In genomic region chr11:65488273-65489058, GRCh38 we compare ENCODE assay signal across 8 cellular contexts. TPM values are rescaled to one million over a fixed set of nuclear protein-coding genes. Genes with fewer than 3 reads are reported as not detected.
DNase-seq lines count a peak whose midpoint lies in the region; ATAC-seq, FAIRE-seq and TF ChIP-seq lines count a peak whose summit lies in the region.

No MANE protein-coding gene starts in this region.

- no peaks in the 10 kb centered on the region for H3K9me3 Mint-ChIP-seq in activated naive CD4-positive, alpha-beta T cell treated with anti-CD3 and anti-CD28 coated beads for 36 hours

- H3K4me3 Mint-ChIP-seq in activated naive CD4-positive, alpha-beta T cell treated with anti-CD3 and anti-CD28 coated beads for 36 hours: peak overlapping the region; percentile 59

- BruUV-seq in GM12878 (replicated peaks; lab: Mats Ljungman, UMichigan): no TSS peak

- H3K4me1 ChIP-seq in GM12878 (ENCODE audit: control insufficient read depth, insufficient read depth, low read length) (peaks cover 69% of the 10 kb centered on the region), suprapubic skin (peaks cover 85% of the 10 kb centered on the region)

- H3K4me2 ChIP-seq in GM12878 (ENCODE audit: control insufficient read depth, insufficient read depth): peak overlapping the region; percentile 87

- DNase-seq in activated naive CD4-positive, alpha-beta T cell treated with anti-CD3 and anti-CD28 coated beads for 36 hours: peak; percentile 61
- no peak for DNase-seq in activated naive CD4-positive, alpha-beta T cell treated with Interleukin-2 at 50 U/mL for 16 hours
- no peak for DNase-seq in GM12878 (ENCODE audit: low read depth, low spot score)
- peak; percentile 73 to 75 for DNase-seq in left colon
- peak; percentile 76 to 85 for DNase-seq in suprapubic skin (ENCODE audit: low spot score in 2 of 2)
- no peak for DNase-seq in NCI-H2081 treated with DMSO at 0.1 percent for 48 hours (lab: John Stamatoyannopoulos, UW)
- no peak for DNase-seq in COLO829 (ENCODE audit: low spot score)
- no peak for DNase-seq in NCI-H774 (lab: John Stamatoyannopoulos, UW)

- H3K27ac ChIP-seq in GM12878 (ENCODE audit: control insufficient read depth, insufficient read depth) (peak overlapping the region; percentile 62), suprapubic skin (peak overlapping the region; percentile 99)

- TF ChIP-seq CTCF in GM12878 (IDR thresholded peaks at IDR 0.05 in 2 of 3, conservative IDR thresholded peaks at IDR 0.05 in 1 of 3; ENCODE audit: control insufficient read depth in 2 of 3, extremely low read depth in 1 of 3, insufficient read depth in 1 of 3, low read depth in 3 of 3, low read length in 3 of 3) (no peak), suprapubic skin (IDR thresholded peaks at IDR 0.05) (no peak)

- CTCF ChIA-PET in activated naive CD4-positive, alpha-beta T cell treated with anti-CD3 and anti-CD28 coated beads for 36 hours (lab: Charles Lee): interaction anchor here (0.5 to 2.5 kb wide), 7 partner anchors 8 to 22 kb away, joined by 3 to 9 read pairs (median 4); no protein-coding TSS in a partner anchor
- CTCF ChIA-PET in GM12878 (lab: Yijun Ruan, JAX): interaction anchor here (0.5 to 27.9 kb wide), 5 partner anchors 9 to 171 kb away, joined by 3 to 728 read pairs (median 4); partner anchors contain the start of gene MALAT1

- H3K27me3 ChIP-seq in GM12878 (replicated peaks in 1 of 2; ENCODE audit: control insufficient read depth in 2 of 2, insufficient read depth in 2 of 2, low read length in 1 of 2) (no peaks in the 10 kb centered on the region), suprapubic skin (no peaks in the 10 kb centered on the region)

- H4K20me1 ChIP-seq in GM12878 (ENCODE audit: control insufficient read depth, insufficient read depth): no peaks in the 10 kb centered on the region

- POLR2A ChIA-PET in GM12878 (lab: Charles Lee): interaction anchor here (0.6 to 16.2 kb wide), 7 partner anchors 8 to 69 kb away, joined by 3 to 429 read pairs (median 14); partner anchors contain the start of gene MALAT1

- SMC1A ChIA-PET in GM12878 (lab: Charles Lee; ENCODE audit: uncharacterized antibody, unreplicated experiment): interaction anchor here (1.3 to 15.8 kb wide), 6 partner anchors 10 to 72 kb away, joined by 4 to 146 read pairs (median 20); partner anchors contain the start of gene MALAT1

- TF ChIP-seq POLR2A in GM12878 (IDR thresholded peaks at IDR 0.05; ENCODE audit: low read depth, low read length) (no peak), suprapubic skin (IDR thresholded peaks at IDR 0.05) (no peak)

- in situ Hi-C loops in GM12878 (cut with MboI): no loop called here

- H3K9ac ChIP-seq in GM12878 (ENCODE audit: control insufficient read depth, insufficient read depth, low read length): peak overlapping the region; percentile 8

- intact Hi-C loops in activated naive CD4-positive, alpha-beta T cell treated with anti-CD3 and anti-CD28 coated beads for 36 hours (cut with micrococcal nuclease): loop anchor here (1.0 kb wide), 1 partner anchor 11 kb away; no protein-coding TSS in a partner anchor
- intact Hi-C loops in GM12878 (cut with micrococcal nuclease; ENCODE audit: unreplicated experiment) (no loop called here), left colon (cut with DNase I, micrococcal nuclease) (no loop called here)

- RAD21 ChIA-PET in GM12878 (lab: Charles Lee; ENCODE audit: unreplicated experiment): interaction anchor here (0.7 to 3.2 kb wide), 8 partner anchors 9 to 72 kb away, joined by 3 to 29 read pairs (median 6); partner anchors contain the start of gene MALAT1

- H3K79me2 ChIP-seq in GM12878 (ENCODE audit: control insufficient read depth, insufficient read depth, low read length): peaks cover 22% of the 10 kb centered on the region

- FAIRE-seq in GM12878 (lab: Jason Lieb, UNC): no peak

- TF ChIP-seq EP300 in GM12878 (IDR thresholded peaks at IDR 0.05; ENCODE audit: borderline replicate concordance in 1 of 2, control insufficient read depth in 1 of 2, low read depth in 2 of 2, low read length in 2 of 2) (no peak), suprapubic skin (IDR thresholded peaks at IDR 0.05) (no peak)

- H3K36me3 Mint-ChIP-seq in activated naive CD4-positive, alpha-beta T cell treated with anti-CD3 and anti-CD28 coated beads for 36 hours (ENCODE audit: low read depth): no peaks in the 10 kb centered on the region

- H3K9me3 ChIP-seq in GM12878 (replicated peaks; ENCODE audit: control insufficient read depth, insufficient read depth, low read length) (no peaks in the 10 kb centered on the region), suprapubic skin (no peaks in the 10 kb centered on the region)

- H3K27ac Mint-ChIP-seq in activated naive CD4-positive, alpha-beta T cell treated with anti-CD3 and anti-CD28 coated beads for 36 hours: peak overlapping the region; percentile 72

- no peaks in the 10 kb centered on the region for H3K27me3 Mint-ChIP-seq in activated naive CD4-positive, alpha-beta T cell treated with anti-CD3 and anti-CD28 coated beads for 36 hours (ENCODE audit: low read depth)

- H2AFZ ChIP-seq in GM12878 (ENCODE audit: control insufficient read depth, low read depth, low read length): peak overlapping the region; percentile 52

- H3K4me1 Mint-ChIP-seq in activated naive CD4-positive, alpha-beta T cell treated with anti-CD3 and anti-CD28 coated beads for 36 hours (ENCODE audit: low read depth): peaks cover 72% of the 10 kb centered on the region

- TF ChIP-seq RAD21 in GM12878 (IDR thresholded peaks at IDR 0.05; ENCODE audit: insufficient read depth, low read depth, low read length): no peak

- H3K36me3 ChIP-seq in GM12878 (ENCODE audit: control insufficient read depth in 2 of 2, insufficient read depth in 2 of 2, low read length in 1 of 2) (no peaks in the 10 kb centered on the region), suprapubic skin (no peaks in the 10 kb centered on the region)

- ATAC-seq in GM12878: peak; percentile 17
- peak; percentile 25 for ATAC-seq in left colon

- H3K4me3 ChIP-seq in GM12878: peak overlapping the region; percentile 15; the same call in 1 of the 2 replicates
- peak overlapping the region; percentile 14 for H3K4me3 ChIP-seq in suprapubic skin

- 58% methylated on average over 10 of the region's 10 CpGs for WGBS in GM12878 (ENCODE audit: insufficient coverage, insufficient replicate concordance, low lambda C conversion rate, missing lambda C conversion rate)
- WGBS in suprapubic skin: 24% methylated on average over 10 of the region's 10 CpGs

TF ChIP-seq in GM12878, 131 proteins besides CTCF, POLR2A, EP300 and RAD21 (continues in another document):
- peak; percentile 58 to 80; a peak in 3 of 4 replicates for TF ChIP-seq BHLHE40 (IDR thresholded peaks at IDR 0.05; ENCODE audit: borderline replicate concordance in 1 of 2, low read depth in 2 of 2, low read length in 1 of 2)
- no peak for TF ChIP-seq TCF12 (IDR thresholded peaks at IDR 0.05; ENCODE audit: low read depth, low read length)

RNA-seq across cellular contexts. Expression of gene MALAT1, which starts 10.4 kb away (rescaled TPM):
- total RNA-seq in activated naive CD4-positive, alpha-beta T cell treated with anti-CD3 and anti-CD28 coated beads for 36 hours: over 10,000 TPM; 10,460 to 10,508 TPM
- 43,172 and 44,148 TPM in 2 replicates for total RNA-seq in GM12878 (2013; cell fraction: nucleolus; rRNA removed)
- total RNA-seq in GM12878 (2014; rRNA removed) (1,917 and 1,986 TPM in 2 replicates), GM12878 (2014; rRNA removed; fragmentation: Illumina TruSeq; extraction: Trizol) (2,052 and 2,660 TPM in 2 replicates), GM12878 (2021) (3,939 and 4,883 TPM in 2 replicates), left colon (1,000 to 10,000 TPM; 7,483 to 9,013 TPM), suprapubic skin (over 10,000 TPM; 10,207 to 42,728 (median 11,538) TPM)
- 704 TPM for polyA plus RNA-seq in GM12878 (2011; ENCODE audit: low read depth)
- polyA plus RNA-seq in GM12878 (2011; rRNA removed) (659 and 901 TPM in 2 replicates), GM12878 (2014; fragmentation: Illumina TruSeq; extraction: Trizol) (448 and 686 TPM in 2 replicates), GM12878 (2014; fragmentation: Nextera tagmentation; extraction: Ambion mirVana) (1,000 to 10,000 TPM; 1,593 to 8,160 TPM), GM12878 (2014; rRNA removed) (1,421 and 1,643 TPM in 2 replicates), GM12878 (2016; fragmentation: Nextera tagmentation; extraction: Ambion mirVana) (1,000 to 10,000 TPM; 6,201 to 6,497 TPM)
- polyA plus RNA-seq in GM12878 (2011; cell fraction: cytosol; rRNA removed): 216 and 352 TPM in 2 replicates
- 4,041 and 4,062 TPM in 2 replicates for polyA plus RNA-seq in GM12878 (2011; cell fraction: nucleus; rRNA removed)
- polyA plus RNA-seq in GM12878 (2012): 1,013 and 3,952 TPM in 2 replicates
- polyA minus RNA-seq in GM12878 (2011; rRNA and poly(A)+ RNA removed): 2,928 and 3,606 TPM in 2 replicates
- 1,627 and 2,358 TPM in 2 replicates for polyA minus RNA-seq in GM12878 (2011; cell fraction: cytosol; rRNA and poly(A)+ RNA removed)
- 12,181 and 12,309 TPM in 2 replicates for polyA minus RNA-seq in GM12878 (2011; cell fraction: nucleus; rRNA and poly(A)+ RNA removed)

RNA-seq across cellular contexts. Expression of gene SCYL1, which starts 36.4 kb away (rescaled TPM):
- 10 to 100 TPM; 57.9 to 58.3 TPM for total RNA-seq in activated naive CD4-positive, alpha-beta T cell treated with anti-CD3 and anti-CD28 coated beads for 36 hours
- total RNA-seq in GM12878 (2013; cell fraction: nucleolus; rRNA removed): 28.9 and 34.4 TPM in 2 replicates
- total RNA-seq in GM12878 (2014; rRNA removed): 75.1 and 82.7 TPM in 2 replicates
- 25.9 and 29.3 TPM in 2 replicates for total RNA-seq in GM12878 (2014; rRNA removed; fragmentation: Illumina TruSeq; extraction: Trizol)
- 66.7 and 67.8 TPM in 2 replicates for total RNA-seq in GM12878 (2021)
- polyA plus RNA-seq in GM12878 (2011; ENCODE audit: low read depth): 16.4 TPM
- 17.8 and 43.1 TPM in 2 replicates for polyA plus RNA-seq in GM12878 (2011; rRNA removed)
- 88.7 and 112 TPM in 2 replicates for polyA plus RNA-seq in GM12878 (2011; cell fraction: cytosol; rRNA removed)
- polyA plus RNA-seq in GM12878 (2011; cell fraction: nucleus; rRNA removed): 114 and 150 TPM in 2 replicates
- 35.1 and 36.8 TPM in 2 replicates for polyA plus RNA-seq in GM12878 (2012)
- polyA plus RNA-seq in GM12878 (2014; fragmentation: Illumina TruSeq; extraction: Trizol): 6.9 and 32.5 TPM in 2 replicates
- 1 to 10 TPM in 1 of 2 experiments, under 1 TPM in 1; 0.80 to 6.3 TPM for polyA plus RNA-seq in GM12878 (2014; fragmentation: Nextera tagmentation; extraction: Ambion mirVana)
- polyA plus RNA-seq in GM12878 (2014; rRNA removed): 68.0 and 74.6 TPM in 2 replicates
- polyA plus RNA-seq in GM12878 (2016; fragmentation: Nextera tagmentation; extraction: Ambion mirVana): 10 to 100 TPM; 59.2 to 65.4 TPM
- polyA minus RNA-seq in GM12878 (2011; rRNA and poly(A)+ RNA removed): 43.5 and 70.6 TPM in 2 replicates
- 23.4 and 34.6 TPM in 2 replicates for polyA minus RNA-seq in GM12878 (2011; cell fraction: cytosol; rRNA and poly(A)+ RNA removed)
- polyA minus RNA-seq in GM12878 (2011; cell fraction: nucleus; rRNA and poly(A)+ RNA removed): 16.7 and 26.3 TPM in 2 replicates
- 10 to 100 TPM; 58.4 to 70.8 TPM for total RNA-seq in left colon
- total RNA-seq in suprapubic skin: 10 to 100 TPM; 63.2 to 83.6 (median 78.4) TPM

Comparison
In these comparisons a context has a peak if more than half of its experiments do, and no peak if none do; other contexts are left out.
1. DNase-seq: peak in activated naive CD4-positive, alpha-beta T cell treated with anti-CD3 and anti-CD28 coated beads for 36 hours (single experiment), left colon (2 of 2) and suprapubic skin (2 of 2); none in activated naive CD4-positive, alpha-beta T cell treated with Interleukin-2 at 50 U/mL for 16 hours (single experiment), GM12878 (single experiment), NCI-H2081 treated with DMSO at 0.1 percent for 48 hours (single experiment), COLO829 (single experiment) and NCI-H774 (single experiment).